8 cellular contexts compared by ENCODE assay signal in the genomic region with DNA sequence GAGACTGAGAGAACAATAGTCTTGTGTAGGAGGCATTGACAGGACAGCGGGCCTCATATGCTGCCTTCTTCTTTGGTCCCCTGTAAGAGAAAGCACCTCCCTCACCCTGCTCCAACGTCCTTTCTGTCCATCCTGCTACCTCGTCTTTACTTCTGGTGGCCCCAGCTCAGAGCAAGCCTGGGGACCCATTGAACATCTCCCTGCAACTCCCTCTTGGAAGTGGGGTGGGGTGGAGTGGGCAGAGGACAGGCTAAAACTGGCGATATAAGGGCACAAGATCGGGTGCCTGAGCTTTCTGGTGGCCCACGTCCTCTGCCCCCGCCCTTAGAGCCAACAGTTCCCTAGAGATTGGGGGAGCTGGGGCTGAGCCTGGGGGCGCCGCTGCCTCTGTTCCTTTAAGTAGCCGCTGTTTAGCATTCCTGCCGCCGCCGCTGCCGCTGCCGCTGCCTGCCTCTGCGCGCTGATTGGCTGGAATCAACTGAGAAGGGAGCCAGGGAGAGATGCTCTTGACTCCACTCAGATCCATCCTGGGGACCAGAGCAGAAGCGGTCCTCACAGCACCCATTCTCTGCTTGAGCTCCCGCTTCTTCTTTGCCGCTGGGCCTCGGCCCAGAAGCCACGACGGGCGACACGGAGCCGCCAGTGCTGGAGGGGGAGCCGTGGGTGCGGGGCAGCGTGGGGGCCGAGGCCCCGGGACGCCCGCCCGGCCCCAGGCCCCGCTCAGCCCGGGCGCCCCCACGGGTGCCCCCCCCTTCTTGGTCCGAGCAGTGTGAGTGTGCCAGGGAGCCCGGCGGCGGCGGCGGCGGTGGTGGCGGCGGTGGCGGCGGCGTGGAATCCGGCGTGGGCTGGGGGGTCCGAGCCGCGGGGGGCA. TPM values are rescaled to one million over a fixed set of nuclear protein-coding genes. Genes with fewer than 3 reads are reported as not detected.
DNase-seq lines count a peak whose midpoint lies in the region; ATAC-seq and TF ChIP-seq lines count a peak whose summit lies in the region.

A gene (plus strand): TSS at position 510 of the 871 bp plus-strand sequence. CDS start 367 bp downstream, outside the sequence.

- TF ChIP-seq POLR2A in tibial nerve (IDR thresholded peaks at IDR 0.05), result no peak

- H3K4me1 ChIP-seq in thymus (ENCODE audit: control insufficient read depth, insufficient read depth, low read length), result no peaks in the 10 kb centered on the region
- peaks cover 0 to 11% (median 0%) of the 10 kb centered on the region in 4 donors for H3K4me1 ChIP-seq in tibial nerve

- WGBS in thymus, result 6% methylated on average over 53 of the region's 55 CpGs
- WGBS in tibial nerve, 2 donors, result 14 to 56% methylated on average over 4 to 46 of the region's 55 CpGs

- peaks cover 35% of the 10 kb centered on the region for H3K27me3 Mint-ChIP-seq in central memory CD8-positive, alpha-beta T cell

- H3K9me3 ChIP-seq in thymus (ENCODE audit: control insufficient read depth) (no peaks in the 10 kb centered on the region), tibial nerve (no peaks in the 10 kb centered on the region)

- no peaks in the 10 kb centered on the region for H3K36me3 Mint-ChIP-seq in central memory CD8-positive, alpha-beta T cell (ENCODE audit: insufficient read depth)

- H3K27ac Mint-ChIP-seq in central memory CD8-positive, alpha-beta T cell (ENCODE audit: low read depth), result no peak within 1 kb of the TSS

- peak; percentile 49 for ATAC-seq in central memory CD8-positive, alpha-beta T cell (replicated peaks; ENCODE audit: extremely low read depth, poor library complexity, severe bottlenecking)

- H3K4me3 Mint-ChIP-seq in central memory CD8-positive, alpha-beta T cell, result peak within 1 kb of the TSS; percentile 53

- no peak within 1 kb of the TSS for H3K27ac ChIP-seq in thymus (ENCODE audit: low read depth)
- no peak within 1 kb of the TSS for H3K27ac ChIP-seq in tibial nerve

- H3K27me3 ChIP-seq in thymus (ENCODE audit: control insufficient read depth, insufficient read depth) (peaks cover 16% of the 10 kb centered on the region), tibial nerve (peaks cover 0 to 44% of the 10 kb centered on the region in 2 donors)

- peak; percentile 67 for DNase-seq in activated effector memory CD4-positive, alpha-beta T cell treated with anti-CD3 and anti-CD28 coated beads, Interleukin-2, amount 50 U/mL, for 16 hours
- DNase-seq in activated effector memory CD4-positive, alpha-beta T cell treated with Interleukin-2 at 50 U/mL for 16 hours, result no peak
- DNase-seq in NCI-H69 (lab: John Stamatoyannopoulos, UW) (peak; percentile 64), left kidney (ENCODE audit: low read depth, low spot score) (peak; percentile 77), tibial nerve (ENCODE audit: low spot score in 2 of 2) (no peak), HuH-7.5 (ENCODE audit: low spot score) (no peak)
- no peak for DNase-seq in central memory CD8-positive, alpha-beta T cell (ENCODE audit: low spot score in 2 of 2)

- no peaks in the 10 kb centered on the region for H3K9me3 Mint-ChIP-seq in central memory CD8-positive, alpha-beta T cell

- TF ChIP-seq EP300 in tibial nerve (IDR thresholded peaks at IDR 0.05), result no peak

- TF ChIP-seq CTCF in tibial nerve (IDR thresholded peaks at IDR 0.05), result no peak

- no peaks in the 10 kb centered on the region for H3K4me1 Mint-ChIP-seq in central memory CD8-positive, alpha-beta T cell

- H3K36me3 ChIP-seq in thymus (ENCODE audit: control insufficient read depth, insufficient read depth) (no peaks in the 10 kb centered on the region), tibial nerve (no peaks in the 10 kb centered on the region)

- H3K4me3 ChIP-seq in thymus (ENCODE audit: low read length), result peak within 1 kb of the TSS; percentile 17
- H3K4me3 ChIP-seq in tibial nerve, result peak within 1 kb of the TSS in 1 of 4 donors; percentile 34

RNA-seq across cellular contexts. Expression of the gene that starts here (rescaled TPM):
- 4.8 TPM for polyA plus RNA-seq in thymus
- 10 to 100 TPM in 2 of 4 donors, 1 to 10 TPM in 2; 5.0 to 14.5 (median 10.4) TPM for total RNA-seq in tibial nerve

Comparison
In these comparisons a context has a peak if more than half of its experiments do, and no peak if none do; other contexts are left out.
1. DNase-seq: peak in activated effector memory CD4-positive, alpha-beta T cell treated with anti-CD3 and anti-CD28 coated beads, Interleukin-2, amount 50 U/mL, for 16 hours (single experiment), NCI-H69 (single experiment) and left kidney (single experiment); none in activated effector memory CD4-positive, alpha-beta T cell treated with Interleukin-2 at 50 U/mL for 16 hours (single experiment), central memory CD8-positive, alpha-beta T cell (0 of 2), tibial nerve (0 of 2) and HuH-7.5 (single experiment).